1 cellular context compared by ENCODE assay signal in the genomic region with DNA sequence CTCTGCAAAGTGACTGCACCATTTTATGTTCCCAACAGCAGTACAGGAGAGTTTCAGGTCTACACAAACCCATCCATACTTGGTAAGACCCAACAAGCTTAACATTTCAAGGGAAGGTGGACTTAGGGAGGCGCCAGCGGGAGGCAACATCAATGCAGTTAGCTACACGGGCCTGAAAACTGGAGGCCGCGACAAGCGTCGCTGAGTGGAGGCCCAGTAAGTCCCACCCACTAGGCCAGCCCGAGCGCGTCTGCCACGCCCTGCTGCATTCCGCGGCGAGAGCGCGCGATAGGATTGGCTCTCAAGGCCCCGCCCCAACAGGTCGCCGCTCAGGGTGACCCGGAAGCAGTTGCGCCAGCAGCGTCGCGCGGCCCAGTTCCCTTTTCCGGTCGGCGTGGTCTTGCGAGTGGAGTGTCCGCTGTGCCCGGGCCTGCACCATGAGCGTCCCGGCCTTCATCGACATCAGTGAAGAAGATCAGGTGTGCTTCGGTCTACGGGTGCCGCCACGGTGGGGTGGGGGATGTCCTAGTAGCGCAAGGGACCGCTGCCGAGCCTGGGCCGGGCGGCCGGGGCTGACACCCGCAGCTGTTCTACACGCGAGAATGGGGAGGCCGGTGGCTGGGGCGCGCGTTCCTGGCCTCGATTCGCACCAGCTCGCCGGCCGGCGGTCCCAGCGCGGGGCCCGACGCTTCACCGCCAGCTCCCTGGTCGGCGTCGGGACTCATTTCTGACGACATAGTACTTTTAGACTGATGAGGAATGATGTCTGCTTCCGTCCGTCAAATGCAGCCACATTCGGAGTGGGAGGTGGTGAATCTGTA.
TF ChIP-seq lines count a peak whose summit lies in the region.

A gene (plus strand): TSS at position 381 of the 821 bp plus-strand sequence. CDS start 57 bp downstream, at position 438.

TF ChIP-seq in HepG2, 621 proteins besides CTCF, POLR2A, EP300 and RAD21 (continued from another document and continues in another):
- TF ChIP-seq, protein P1, sequence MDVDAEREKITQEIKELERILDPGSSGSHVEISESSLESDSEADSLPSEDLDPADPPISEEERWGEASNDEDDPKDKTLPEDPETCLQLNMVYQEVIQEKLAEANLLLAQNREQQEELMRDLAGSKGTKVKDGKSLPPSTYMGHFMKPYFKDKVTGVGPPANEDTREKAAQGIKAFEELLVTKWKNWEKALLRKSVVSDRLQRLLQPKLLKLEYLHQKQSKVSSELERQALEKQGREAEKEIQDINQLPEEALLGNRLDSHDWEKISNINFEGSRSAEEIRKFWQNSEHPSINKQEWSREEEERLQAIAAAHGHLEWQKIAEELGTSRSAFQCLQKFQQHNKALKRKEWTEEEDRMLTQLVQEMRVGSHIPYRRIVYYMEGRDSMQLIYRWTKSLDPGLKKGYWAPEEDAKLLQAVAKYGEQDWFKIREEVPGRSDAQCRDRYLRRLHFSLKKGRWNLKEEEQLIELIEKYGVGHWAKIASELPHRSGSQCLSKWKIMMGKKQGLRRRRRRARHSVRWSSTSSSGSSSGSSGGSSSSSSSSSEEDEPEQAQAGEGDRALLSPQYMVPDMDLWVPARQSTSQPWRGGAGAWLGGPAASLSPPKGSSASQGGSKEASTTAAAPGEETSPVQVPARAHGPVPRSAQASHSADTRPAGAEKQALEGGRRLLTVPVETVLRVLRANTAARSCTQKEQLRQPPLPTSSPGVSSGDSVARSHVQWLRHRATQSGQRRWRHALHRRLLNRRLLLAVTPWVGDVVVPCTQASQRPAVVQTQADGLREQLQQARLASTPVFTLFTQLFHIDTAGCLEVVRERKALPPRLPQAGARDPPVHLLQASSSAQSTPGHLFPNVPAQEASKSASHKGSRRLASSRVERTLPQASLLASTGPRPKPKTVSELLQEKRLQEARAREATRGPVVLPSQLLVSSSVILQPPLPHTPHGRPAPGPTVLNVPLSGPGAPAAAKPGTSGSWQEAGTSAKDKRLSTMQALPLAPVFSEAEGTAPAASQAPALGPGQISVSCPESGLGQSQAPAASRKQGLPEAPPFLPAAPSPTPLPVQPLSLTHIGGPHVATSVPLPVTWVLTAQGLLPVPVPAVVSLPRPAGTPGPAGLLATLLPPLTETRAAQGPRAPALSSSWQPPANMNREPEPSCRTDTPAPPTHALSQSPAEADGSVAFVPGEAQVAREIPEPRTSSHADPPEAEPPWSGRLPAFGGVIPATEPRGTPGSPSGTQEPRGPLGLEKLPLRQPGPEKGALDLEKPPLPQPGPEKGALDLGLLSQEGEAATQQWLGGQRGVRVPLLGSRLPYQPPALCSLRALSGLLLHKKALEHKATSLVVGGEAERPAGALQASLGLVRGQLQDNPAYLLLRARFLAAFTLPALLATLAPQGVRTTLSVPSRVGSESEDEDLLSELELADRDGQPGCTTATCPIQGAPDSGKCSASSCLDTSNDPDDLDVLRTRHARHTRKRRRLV (CRISPR knock-in tag; IDR thresholded peaks at IDR 0.05), result no peak
- TF ChIP-seq SMAD1 (CRISPR knock-in tag; IDR thresholded peaks at IDR 0.05; ENCODE audit: borderline replicate concordance, low read depth), result peak; percentile 48; the same call in 1 of the 2 replicates
- peak; percentile 98 for TF ChIP-seq KAT8 (CRISPR knock-in tag; IDR thresholded peaks at IDR 0.05)
- TF ChIP-seq SP140L (CRISPR knock-in tag; IDR thresholded peaks at IDR 0.05; ENCODE audit: borderline replicate concordance), result 0 out of 2 replicates have a peak, but pooled peaks have one; percentile 19
- TF ChIP-seq ARNTL (CRISPR knock-in tag; IDR thresholded peaks at IDR 0.05), result no peak
- no peak for TF ChIP-seq NPAS2 (CRISPR knock-in tag; IDR thresholded peaks at IDR 0.05; ENCODE audit: borderline replicate concordance)
- TF ChIP-seq ZNF30 (CRISPR knock-in tag; IDR thresholded peaks at IDR 0.05), result no peak
- no peak for TF ChIP-seq ZC3H4 (CRISPR knock-in tag; IDR thresholded peaks at IDR 0.05; ENCODE audit: borderline replicate concordance)
- no peak for TF ChIP-seq PAF1 (CRISPR knock-in tag; IDR thresholded peaks at IDR 0.05)
- TF ChIP-seq MLLT10 (CRISPR knock-in tag; IDR thresholded peaks at IDR 0.05), result no peak
- no peak for TF ChIP-seq ZNF136 (CRISPR knock-in tag; IDR thresholded peaks at IDR 0.05; ENCODE audit: low read depth)
- peak; percentile 20; the same call in 1 of the 2 replicates for TF ChIP-seq ZNF367 (CRISPR knock-in tag; IDR thresholded peaks at IDR 0.05; ENCODE audit: borderline replicate concordance)
- TF ChIP-seq TOE1 (CRISPR knock-in tag; IDR thresholded peaks at IDR 0.05), result no peak
- TF ChIP-seq ZNF773 (CRISPR knock-in tag; IDR thresholded peaks at IDR 0.05; ENCODE audit: borderline replicate concordance), result peak; percentile 83; the same call in 1 of the 2 replicates
- TF ChIP-seq ZNF547 (CRISPR knock-in tag; IDR thresholded peaks at IDR 0.05), result 0 out of 2 replicates have a peak, but pooled peaks have one; percentile 77
- peak; percentile 82; the same call in 1 of the 2 replicates for TF ChIP-seq ZNF329 (CRISPR knock-in tag; IDR thresholded peaks at IDR 0.05; ENCODE audit: low read depth)
- TF ChIP-seq MXI1 (IDR thresholded peaks at IDR 0.05; ENCODE audit: borderline replicate concordance, low read depth, low read length), result peak; percentile 83; the same call in 2 of the 3 replicates
- TF ChIP-seq ATRX (CRISPR knock-in tag; IDR thresholded peaks at IDR 0.05; ENCODE audit: borderline replicate concordance), result no peak
- TF ChIP-seq ZNF350 (CRISPR knock-in tag; IDR thresholded peaks at IDR 0.05; ENCODE audit: borderline replicate concordance, low read depth), result peak; percentile 93
- TF ChIP-seq, protein P2, sequence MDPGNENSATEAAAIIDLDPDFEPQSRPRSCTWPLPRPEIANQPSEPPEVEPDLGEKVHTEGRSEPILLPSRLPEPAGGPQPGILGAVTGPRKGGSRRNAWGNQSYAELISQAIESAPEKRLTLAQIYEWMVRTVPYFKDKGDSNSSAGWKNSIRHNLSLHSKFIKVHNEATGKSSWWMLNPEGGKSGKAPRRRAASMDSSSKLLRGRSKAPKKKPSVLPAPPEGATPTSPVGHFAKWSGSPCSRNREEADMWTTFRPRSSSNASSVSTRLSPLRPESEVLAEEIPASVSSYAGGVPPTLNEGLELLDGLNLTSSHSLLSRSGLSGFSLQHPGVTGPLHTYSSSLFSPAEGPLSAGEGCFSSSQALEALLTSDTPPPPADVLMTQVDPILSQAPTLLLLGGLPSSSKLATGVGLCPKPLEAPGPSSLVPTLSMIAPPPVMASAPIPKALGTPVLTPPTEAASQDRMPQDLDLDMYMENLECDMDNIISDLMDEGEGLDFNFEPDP (CRISPR knock-in tag; conservative IDR thresholded peaks at IDR 0.05), result 0 out of 2 replicates have a peak, but pooled peaks have one; percentile 58
- TF ChIP-seq, protein P3, sequence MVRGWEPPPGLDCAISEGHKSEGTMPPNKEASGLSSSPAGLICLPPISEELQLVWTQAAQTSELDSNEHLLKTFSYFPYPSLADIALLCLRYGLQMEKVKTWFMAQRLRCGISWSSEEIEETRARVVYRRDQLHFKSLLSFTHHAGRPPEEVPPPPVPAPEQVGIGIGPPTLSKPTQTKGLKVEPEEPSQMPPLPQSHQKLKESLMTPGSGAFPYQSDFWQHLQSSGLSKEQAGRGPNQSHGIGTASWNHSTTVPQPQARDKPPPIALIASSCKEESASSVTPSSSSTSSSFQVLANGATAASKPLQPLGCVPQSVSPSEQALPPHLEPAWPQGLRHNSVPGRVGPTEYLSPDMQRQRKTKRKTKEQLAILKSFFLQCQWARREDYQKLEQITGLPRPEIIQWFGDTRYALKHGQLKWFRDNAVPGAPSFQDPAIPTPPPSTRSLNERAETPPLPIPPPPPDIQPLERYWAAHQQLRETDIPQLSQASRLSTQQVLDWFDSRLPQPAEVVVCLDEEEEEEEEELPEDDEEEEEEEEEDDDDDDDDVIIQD (CRISPR knock-in tag; IDR thresholded peaks at IDR 0.05; ENCODE audit: low read depth), result peak; percentile 59; the same call in 1 of the 2 replicates
- TF ChIP-seq, protein P4, sequence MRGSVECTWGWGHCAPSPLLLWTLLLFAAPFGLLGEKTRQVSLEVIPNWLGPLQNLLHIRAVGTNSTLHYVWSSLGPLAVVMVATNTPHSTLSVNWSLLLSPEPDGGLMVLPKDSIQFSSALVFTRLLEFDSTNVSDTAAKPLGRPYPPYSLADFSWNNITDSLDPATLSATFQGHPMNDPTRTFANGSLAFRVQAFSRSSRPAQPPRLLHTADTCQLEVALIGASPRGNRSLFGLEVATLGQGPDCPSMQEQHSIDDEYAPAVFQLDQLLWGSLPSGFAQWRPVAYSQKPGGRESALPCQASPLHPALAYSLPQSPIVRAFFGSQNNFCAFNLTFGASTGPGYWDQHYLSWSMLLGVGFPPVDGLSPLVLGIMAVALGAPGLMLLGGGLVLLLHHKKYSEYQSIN (CRISPR knock-in tag; IDR thresholded peaks at IDR 0.05; ENCODE audit: borderline replicate concordance), result peak; percentile 77; the same call in 1 of the 2 replicates
- no peak for TF ChIP-seq TBP (CRISPR knock-in tag; IDR thresholded peaks at IDR 0.05)
- peak; percentile 83; the same call in 1 of the 2 replicates for TF ChIP-seq ZFAT (CRISPR knock-in tag; conservative IDR thresholded peaks at IDR 0.05)
- TF ChIP-seq ZNF331 (CRISPR knock-in tag; IDR thresholded peaks at IDR 0.05), result peak; percentile 78
- TF ChIP-seq ZNF816 (CRISPR knock-in tag; IDR thresholded peaks at IDR 0.05; ENCODE audit: borderline replicate concordance), result no peak
- TF ChIP-seq ZNF333 (CRISPR knock-in tag; IDR thresholded peaks at IDR 0.05; ENCODE audit: borderline replicate concordance), result peak; percentile 43; the same call in 1 of the 2 replicates
- TF ChIP-seq ARID2 (CRISPR knock-in tag; IDR thresholded peaks at IDR 0.05; ENCODE audit: borderline replicate concordance), result peak; percentile 80; the same call in 1 of the 2 replicates
- TF ChIP-seq, protein P5, sequence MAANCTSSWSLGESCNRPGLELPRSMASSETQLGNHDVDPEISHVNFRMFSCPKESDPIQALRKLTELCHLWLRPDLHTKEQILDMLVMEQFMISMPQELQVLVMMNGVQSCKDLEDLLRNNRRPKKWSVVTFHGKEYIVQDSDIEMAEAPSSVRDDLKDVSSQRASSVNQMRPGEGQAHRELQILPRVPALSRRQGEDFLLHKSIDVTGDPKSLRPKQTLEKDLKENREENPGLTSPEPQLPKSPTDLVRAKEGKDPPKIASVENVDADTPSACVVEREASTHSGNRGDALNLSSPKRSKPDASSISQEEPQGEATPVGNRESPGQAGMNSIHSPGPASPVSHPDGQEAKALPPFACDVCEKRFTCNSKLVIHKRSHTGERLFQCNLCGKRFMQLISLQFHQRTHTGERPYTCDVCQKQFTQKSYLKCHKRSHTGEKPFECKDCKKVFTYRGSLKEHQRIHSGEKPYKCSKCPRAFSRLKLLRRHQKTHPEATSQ (CRISPR knock-in tag; IDR thresholded peaks at IDR 0.05; ENCODE audit: borderline replicate concordance), result 0 out of 2 replicates have a peak, but pooled peaks have one; percentile 28
- peak; percentile 96 for TF ChIP-seq HOXA3 (CRISPR knock-in tag; IDR thresholded peaks at IDR 0.05)
- no peak for TF ChIP-seq ZNF652 (CRISPR knock-in tag; IDR thresholded peaks at IDR 0.05; ENCODE audit: borderline replicate concordance, low read depth)
- TF ChIP-seq, protein P6, sequence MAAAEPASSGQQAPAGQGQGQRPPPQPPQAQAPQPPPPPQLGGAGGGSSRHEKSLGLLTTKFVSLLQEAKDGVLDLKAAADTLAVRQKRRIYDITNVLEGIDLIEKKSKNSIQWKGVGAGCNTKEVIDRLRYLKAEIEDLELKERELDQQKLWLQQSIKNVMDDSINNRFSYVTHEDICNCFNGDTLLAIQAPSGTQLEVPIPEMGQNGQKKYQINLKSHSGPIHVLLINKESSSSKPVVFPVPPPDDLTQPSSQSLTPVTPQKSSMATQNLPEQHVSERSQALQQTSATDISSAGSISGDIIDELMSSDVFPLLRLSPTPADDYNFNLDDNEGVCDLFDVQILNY (CRISPR knock-in tag; conservative IDR thresholded peaks at IDR 0.05), result no peak
- peak; percentile 71; the same call in 1 of the 2 replicates for TF ChIP-seq ZNF558 (CRISPR knock-in tag; IDR thresholded peaks at IDR 0.05; ENCODE audit: borderline replicate concordance)
- no peak for TF ChIP-seq SMARCE1 (IDR thresholded peaks at IDR 0.05; ENCODE audit: borderline replicate concordance)
- TF ChIP-seq ZNF782 (CRISPR knock-in tag; IDR thresholded peaks at IDR 0.05; ENCODE audit: borderline replicate concordance), result no peak; the same call in 1 of the 2 replicates
- peak; percentile 99; the same call in 1 of the 2 replicates for TF ChIP-seq ZBTB38 (CRISPR knock-in tag; IDR thresholded peaks at IDR 0.05)
- no peak for TF ChIP-seq STAT5B (CRISPR knock-in tag; IDR thresholded peaks at IDR 0.05)
- TF ChIP-seq NCOR1 (IDR thresholded peaks at IDR 0.05; ENCODE audit: borderline replicate concordance, low read length), result no peak
- peak; percentile 96 for TF ChIP-seq SP4 (CRISPR knock-in tag; IDR thresholded peaks at IDR 0.05)
- TF ChIP-seq MEIS1 (CRISPR knock-in tag; IDR thresholded peaks at IDR 0.05; ENCODE audit: borderline replicate concordance), result no peak
- TF ChIP-seq, protein P7, sequence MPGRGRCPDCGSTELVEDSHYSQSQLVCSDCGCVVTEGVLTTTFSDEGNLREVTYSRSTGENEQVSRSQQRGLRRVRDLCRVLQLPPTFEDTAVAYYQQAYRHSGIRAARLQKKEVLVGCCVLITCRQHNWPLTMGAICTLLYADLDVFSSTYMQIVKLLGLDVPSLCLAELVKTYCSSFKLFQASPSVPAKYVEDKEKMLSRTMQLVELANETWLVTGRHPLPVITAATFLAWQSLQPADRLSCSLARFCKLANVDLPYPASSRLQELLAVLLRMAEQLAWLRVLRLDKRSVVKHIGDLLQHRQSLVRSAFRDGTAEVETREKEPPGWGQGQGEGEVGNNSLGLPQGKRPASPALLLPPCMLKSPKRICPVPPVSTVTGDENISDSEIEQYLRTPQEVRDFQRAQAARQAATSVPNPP (CRISPR knock-in tag; IDR thresholded peaks at IDR 0.05), result no peak
- TF ChIP-seq, protein P8, sequence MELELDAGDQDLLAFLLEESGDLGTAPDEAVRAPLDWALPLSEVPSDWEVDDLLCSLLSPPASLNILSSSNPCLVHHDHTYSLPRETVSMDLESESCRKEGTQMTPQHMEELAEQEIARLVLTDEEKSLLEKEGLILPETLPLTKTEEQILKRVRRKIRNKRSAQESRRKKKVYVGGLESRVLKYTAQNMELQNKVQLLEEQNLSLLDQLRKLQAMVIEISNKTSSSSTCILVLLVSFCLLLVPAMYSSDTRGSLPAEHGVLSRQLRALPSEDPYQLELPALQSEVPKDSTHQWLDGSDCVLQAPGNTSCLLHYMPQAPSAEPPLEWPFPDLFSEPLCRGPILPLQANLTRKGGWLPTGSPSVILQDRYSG (CRISPR knock-in tag; IDR thresholded peaks at IDR 0.05), result peak; percentile 72; the same call in 1 of the 2 replicates
- TF ChIP-seq ZNF260 (CRISPR knock-in tag; IDR thresholded peaks at IDR 0.05; ENCODE audit: borderline replicate concordance, low read depth), result no peak
- TF ChIP-seq, protein P9, sequence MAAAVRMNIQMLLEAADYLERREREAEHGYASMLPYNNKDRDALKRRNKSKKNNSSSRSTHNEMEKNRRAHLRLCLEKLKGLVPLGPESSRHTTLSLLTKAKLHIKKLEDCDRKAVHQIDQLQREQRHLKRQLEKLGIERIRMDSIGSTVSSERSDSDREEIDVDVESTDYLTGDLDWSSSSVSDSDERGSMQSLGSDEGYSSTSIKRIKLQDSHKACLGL (CRISPR knock-in tag; IDR thresholded peaks at IDR 0.05), result peak; percentile 95
- TF ChIP-seq, protein P10, sequence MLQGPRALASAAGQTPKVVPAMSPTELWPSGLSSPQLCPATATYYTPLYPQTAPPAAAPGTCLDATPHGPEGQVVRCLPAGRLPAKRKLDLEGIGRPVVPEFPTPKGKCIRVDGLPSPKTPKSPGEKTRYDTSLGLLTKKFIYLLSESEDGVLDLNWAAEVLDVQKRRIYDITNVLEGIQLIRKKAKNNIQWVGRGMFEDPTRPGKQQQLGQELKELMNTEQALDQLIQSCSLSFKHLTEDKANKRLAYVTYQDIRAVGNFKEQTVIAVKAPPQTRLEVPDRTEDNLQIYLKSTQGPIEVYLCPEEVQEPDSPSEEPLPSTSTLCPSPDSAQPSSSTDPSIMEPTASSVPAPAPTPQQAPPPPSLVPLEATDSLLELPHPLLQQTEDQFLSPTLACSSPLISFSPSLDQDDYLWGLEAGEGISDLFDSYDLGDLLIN (CRISPR knock-in tag; IDR thresholded peaks at IDR 0.05; ENCODE audit: borderline replicate concordance), result peak; percentile 36; the same call in 1 of the 2 replicates
